ENCODE assay signal across 12 cellular contexts in genomic region chr10:56318816-56319215, GRCh38. TPM values are rescaled to one million over a fixed set of nuclear protein-coding genes. Genes with fewer than 3 reads are reported as not detected.
DNase-seq lines count a peak whose midpoint lies in the region; ATAC-seq and TF ChIP-seq lines count a peak whose summit lies in the region.
"Had no signal": no experiment of that assay in that cellular context is flagged by ENCODE, and none has a peak within 500 bp of the region (broad histone marks: within the 10 kb centered on the region; RNA-seq: fewer than 3 reads in every experiment).

No MANE protein-coding gene starts in this region.

- no peak for TF ChIP-seq POLR2A in sigmoid colon (IDR thresholded peaks at IDR 0.05)

- TF ChIP-seq CTCF in sigmoid colon (IDR thresholded peaks at IDR 0.05) = no peak

- DNase-seq in sigmoid colon (no peak), NCI-H524 (lab: John Stamatoyannopoulos, UW) (no peak), Right ventricle myocardium inferior (ENCODE audit: missing footprints) (no peak), NCI-H2196 treated with DMSO at 0.1 percent for 48 hours (lab: John Stamatoyannopoulos, UW; ENCODE audit: unreplicated experiment) (no peak)
- DNase-seq: activated CD4-positive, alpha-beta T cell treated with anti-CD3 and anti-CD28 coated beads, Interleukin-2, amount 10 ng/mL, durations not matched to agents 24 days and 14 days; central memory CD4-positive, alpha-beta T cell; hypothalamus; ovary had no signal

- H3K27me3 ChIP-seq in sigmoid colon = no peaks in the 10 kb centered on the region
- H3K27me3 ChIP-seq: ovary had no signal

- TF ChIP-seq EP300 in sigmoid colon (IDR thresholded peaks at IDR 0.05) = no peak

- H3K4me3 ChIP-seq in sigmoid colon = no peak overlapping the region
- H3K4me3 ChIP-seq: ovary had no signal

- intact Hi-C loops in sigmoid colon (cut with DNase I) = no loop called here
- intact Hi-C loops in Right ventricle myocardium inferior (cut with DNase I) = no loop called here

- H3K27ac ChIP-seq in sigmoid colon = no peak overlapping the region
- H3K27ac ChIP-seq: ovary had no signal

- H3K9me3 ChIP-seq in sigmoid colon = no peaks in the 10 kb centered on the region
- H3K9me3 ChIP-seq: ovary had no signal

- H3K4me1 ChIP-seq in sigmoid colon = no peaks in the 10 kb centered on the region

- ATAC-seq in GM18511 (IDR thresholded peaks at IDR 0.05; ENCODE audit: unreplicated experiment) = peak; percentile 26
- peak; percentile 12 for ATAC-seq in GM21360 (IDR thresholded peaks at IDR 0.05; ENCODE audit: unreplicated experiment)
- ATAC-seq in HG02943 (IDR thresholded peaks at IDR 0.05; ENCODE audit: low read depth, unreplicated experiment) = peak; percentile 45
- ATAC-seq in HG03575 (IDR thresholded peaks at IDR 0.05; ENCODE audit: extremely low read depth, insufficient number of reproducible peaks, low FRiP score, unreplicated experiment) = peak; percentile 7
- ATAC-seq in Right ventricle myocardium inferior = no peak

- WGBS in sigmoid colon, 2 donors = 43 to 60% methylated on average over 2 of the region's 2 CpGs

- no peaks in the 10 kb centered on the region for H3K36me3 ChIP-seq in sigmoid colon
- H3K36me3 ChIP-seq: ovary had no signal

RNA-seq across cellular contexts. Expression of gene ZWINT, which starts 42.2 kb away (rescaled TPM):
- total RNA-seq in sigmoid colon = 1 to 10 TPM in 2 of 4 donors, under 1 TPM in 1, not detected in 1; 0.66 to 5.7 (median 2.9) TPM
- 10 to 100 TPM; 13.8 to 39.8 (median 25.9) TPM for polyA plus RNA-seq in sigmoid colon
- 2.0 TPM for total RNA-seq in Right ventricle myocardium inferior
